In genomic region chr2:223760838-223761502, GRCh38 we compare ENCODE assay signal across 8 cellular contexts.
A peak's percentile ranks its signal among the peaks of the same experiment; 100 is the strongest.
DNase-seq lines count a peak whose midpoint lies in the region; ATAC-seq and TF ChIP-seq lines count a peak whose summit lies in the region.

No MANE protein-coding gene starts in this region.

- H3K27ac ChIP-seq in Peyer's patch: peak overlapping the region; percentile 18 to 71 (median 34)
- peak overlapping the region; percentile 69 for H3K27ac ChIP-seq in lower lobe of right lung
- no peak overlapping the region for H3K27ac ChIP-seq in aorta (ENCODE audit: low read depth in 1 of 2, low read length in 2 of 2)
- H3K27ac ChIP-seq in coronary artery: peak overlapping the region in 1 of 2 donors; percentile 13

- TF ChIP-seq CTCF in Peyer's patch (IDR thresholded peaks at IDR 0.05): peak in 2 of 6 experiments; percentile 10 to 37
- no peak for TF ChIP-seq CTCF in lower lobe of right lung (IDR thresholded peaks at IDR 0.05)
- no peak for TF ChIP-seq CTCF in coronary artery (IDR thresholded peaks at IDR 0.05)

- ATAC-seq in HG02970 (IDR thresholded peaks at IDR 0.05; ENCODE audit: low FRiP score, unreplicated experiment) (peak; percentile 60), lower lobe of right lung (peak; percentile 77 to 79), aorta (ENCODE audit: low FRiP score) (peak; percentile 74)

- H3K4me1 ChIP-seq in Peyer's patch (peaks cover 0 to 3% (median 0%) of the 10 kb centered on the region in 4 donors), lower lobe of right lung (no peaks in the 10 kb centered on the region), aorta (ENCODE audit: control insufficient read depth in 1 of 2, insufficient read depth in 2 of 2, low read length in 2 of 2) (no peaks in the 10 kb centered on the region)

- TF ChIP-seq POLR2A in Peyer's patch (IDR thresholded peaks at IDR 0.05): no peak

- peak; percentile 31 for DNase-seq in stimulated activated naive CD4-positive, alpha-beta T cell treated with Interleukin-2 at 50 U/mL for 16 hours (lab: John Stamatoyannopoulos, UW)
- DNase-seq in stimulated activated naive CD4-positive, alpha-beta T cell (lab: John Stamatoyannopoulos, UW): no peak
- DNase-seq in Peyer's patch (peak in 2 of 3 donors; percentile 23 to 84), amniotic stem cell (lab: John Stamatoyannopoulos, UW) (peak; percentile 78), lower lobe of right lung (no peak), aorta (peak in 1 of 2 donors; percentile 68), coronary artery (ENCODE audit: low spot score) (no peak)

- H3K27me3 ChIP-seq in Peyer's patch (no peaks in the 10 kb centered on the region), lower lobe of right lung (ENCODE audit: low read depth) (no peaks in the 10 kb centered on the region), aorta (ENCODE audit: control insufficient read depth in 1 of 2, insufficient read depth in 2 of 2, low read length in 1 of 2) (no peaks in the 10 kb centered on the region)

- 68 to 72% methylated on average over 8 of the region's 8 CpGs for WGBS in aorta, 2 donors

- H3K9me3 ChIP-seq in Peyer's patch (no peaks in the 10 kb centered on the region), lower lobe of right lung (no peaks in the 10 kb centered on the region), aorta (ENCODE audit: control insufficient read depth, low read length) (no peaks in the 10 kb centered on the region)

- no peak overlapping the region for H3K4me3 ChIP-seq in Peyer's patch
- H3K4me3 ChIP-seq in lower lobe of right lung: no peak overlapping the region
- H3K4me3 ChIP-seq in aorta (ENCODE audit: low read length in 2 of 2): no peak overlapping the region
- H3K4me3 ChIP-seq in coronary artery: no peak overlapping the region

- intact Hi-C loops in lower lobe of right lung (cut with DNase I): no loop called here
- intact Hi-C loops in aorta (cut with DNase I): loop anchor here in 1 of 2 donors (1.0 kb wide), 1 partner anchor 36 kb away; no protein-coding TSS in a partner anchor

- H3K36me3 ChIP-seq in Peyer's patch: no peaks in the 10 kb centered on the region
- H3K36me3 ChIP-seq in lower lobe of right lung: no peaks in the 10 kb centered on the region
- H3K36me3 ChIP-seq in aorta (ENCODE audit: control insufficient read depth in 1 of 2, insufficient read depth in 2 of 2, low read length in 1 of 2): no peaks in the 10 kb centered on the region

Comparison
In these comparisons a context has a peak if more than half of its experiments do, and no peak if none do; other contexts are left out.
1. DNase-seq: peak in stimulated activated naive CD4-positive, alpha-beta T cell treated with Interleukin-2 at 50 U/mL for 16 hours (single experiment), Peyer's patch (2 of 3) and amniotic stem cell (single experiment); none in stimulated activated naive CD4-positive, alpha-beta T cell (0 of 6), lower lobe of right lung (single experiment) and coronary artery (single experiment).
2. H3K27ac ChIP-seq: peak in Peyer's patch (4 of 4) and lower lobe of right lung (single experiment); none in aorta (0 of 2).
3. Peak in every context shown above with its lines, with median percentiles within 50 percentile points of each other: ATAC-seq.